8 cellular contexts compared by ENCODE assay signal in the genomic region with DNA sequence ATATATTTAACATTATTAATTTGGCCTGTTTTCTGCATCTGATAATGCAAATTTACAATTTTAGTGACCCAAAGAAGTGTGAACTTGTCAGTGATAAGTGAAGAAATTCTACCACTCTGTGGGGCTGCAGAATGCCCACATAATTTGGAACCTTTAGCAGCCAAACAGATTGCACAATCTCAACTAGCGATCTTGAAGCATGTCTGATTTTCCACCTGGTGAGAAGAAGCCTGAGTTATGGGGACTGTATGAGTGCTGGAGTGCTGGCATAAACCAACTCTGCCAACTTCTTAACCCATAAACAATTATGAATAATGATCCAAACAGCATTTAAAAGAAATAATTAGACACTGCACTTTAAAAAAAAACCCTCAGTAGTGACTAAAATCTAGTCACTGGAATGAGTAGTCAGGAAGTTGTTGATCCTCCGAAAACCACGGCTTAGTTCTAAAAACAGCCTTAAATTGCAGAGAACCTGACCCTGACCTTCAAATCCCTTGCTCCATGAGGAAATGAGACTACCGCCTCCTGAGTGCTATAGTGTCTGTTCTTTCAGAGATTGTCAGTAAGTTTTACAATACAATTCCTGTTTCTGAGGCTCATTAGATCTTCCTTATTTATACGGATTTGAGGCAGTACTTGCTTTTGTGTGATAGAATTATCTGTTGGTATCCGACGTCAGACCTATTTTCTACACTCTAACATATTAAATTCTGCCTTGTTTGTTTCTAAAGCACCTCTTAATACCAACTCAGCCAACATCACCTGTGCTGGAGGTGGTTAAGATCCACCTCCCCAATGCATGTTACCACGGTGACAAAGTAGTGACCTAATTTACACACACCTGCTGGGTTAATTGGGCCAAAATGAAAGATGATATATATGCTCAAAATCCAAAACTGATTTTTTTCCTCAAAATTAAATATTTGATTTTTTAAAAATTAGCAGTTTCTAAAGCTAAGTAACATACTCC.
DNase-seq lines count a peak whose midpoint lies in the region; ATAC-seq and TF ChIP-seq lines count a peak whose summit lies in the region.

No MANE protein-coding gene starts in this region.

- no peaks in the 10 kb centered on the region for H3K27me3 Mint-ChIP-seq in stimulated activated memory B cell treated with anti-CD40 and anti-IgM and Interleukin-4, amounts not matched to agents 10 μg/mL and 1 μg/mL and 100 μg/mL, for 72 hours
- no peaks in the 10 kb centered on the region for H3K27me3 Mint-ChIP-seq in endothelial cell (ENCODE audit: unreplicated experiment)

- H3K4me1 Mint-ChIP-seq in stimulated activated memory B cell treated with anti-CD40 and anti-IgM and Interleukin-4, amounts not matched to agents 10 μg/mL and 1 μg/mL and 100 μg/mL, for 72 hours, result peaks cover 5% of the 10 kb centered on the region
- peaks cover 10% of the 10 kb centered on the region for H3K4me1 Mint-ChIP-seq in endothelial cell (ENCODE audit: unreplicated experiment)

- ATAC-seq in GM18511 (IDR thresholded peaks at IDR 0.05; ENCODE audit: unreplicated experiment) (peak; percentile 90), HG02571 (IDR thresholded peaks at IDR 0.05; ENCODE audit: unreplicated experiment) (peak; percentile 45), aorta (ENCODE audit: low FRiP score) (no peak)
- ATAC-seq in stimulated activated memory B cell treated with anti-CD40 and anti-IgM and Interleukin-4, amounts not matched to agents 10 μg/mL and 1 μg/mL and 100 μg/mL, for 72 hours, result peak; percentile 82

- intact Hi-C loops in aorta (cut with DNase I), result no loop called here

- TF ChIP-seq CTCF in cardiac fibroblast (IDR thresholded peaks at IDR 0.05; ENCODE audit: low read depth, low read length) (no peak), endothelial cell (IDR thresholded peaks at IDR 0.05; ENCODE audit: unreplicated experiment) (no peak)

- DNase-seq in NCI-H128 (lab: John Stamatoyannopoulos, UW; ENCODE audit: unreplicated experiment) (peak; percentile 46), cardiac fibroblast (ENCODE audit: low read depth in 2 of 2) (peak; percentile 38 to 72), aorta (no peak), endothelial cell (ENCODE audit: low spot score) (no peak), HUDEP-2 (lab: John Stamatoyannopoulos, UW; ENCODE audit: unreplicated experiment in 76 of 76) (no peak)

- H3K9me3 ChIP-seq in aorta (ENCODE audit: control insufficient read depth, low read length), result no peaks in the 10 kb centered on the region

- H3K4me1 ChIP-seq in aorta (ENCODE audit: control insufficient read depth in 1 of 2, insufficient read depth in 2 of 2, low read length in 2 of 2), result no peaks in the 10 kb centered on the region

- no peak overlapping the region for H3K27ac Mint-ChIP-seq in stimulated activated memory B cell treated with anti-CD40 and anti-IgM and Interleukin-4, amounts not matched to agents 10 μg/mL and 1 μg/mL and 100 μg/mL, for 72 hours
- H3K27ac Mint-ChIP-seq in endothelial cell (ENCODE audit: unreplicated experiment), result no peak overlapping the region

- no peaks in the 10 kb centered on the region for H3K27me3 ChIP-seq in aorta (ENCODE audit: control insufficient read depth in 1 of 2, insufficient read depth in 2 of 2, low read length in 1 of 2)

- H3K36me3 ChIP-seq in aorta (ENCODE audit: control insufficient read depth in 1 of 2, insufficient read depth in 2 of 2, low read length in 1 of 2), result no peaks in the 10 kb centered on the region

- H3K4me3 ChIP-seq in cardiac fibroblast (replicated peaks in 1 of 2; ENCODE audit: low read depth in 2 of 2, low read length in 2 of 2) (no peak overlapping the region), aorta (ENCODE audit: low read length in 2 of 2) (no peak overlapping the region)

- H3K9me3 Mint-ChIP-seq in stimulated activated memory B cell treated with anti-CD40 and anti-IgM and Interleukin-4, amounts not matched to agents 10 μg/mL and 1 μg/mL and 100 μg/mL, for 72 hours, result no peaks in the 10 kb centered on the region
- H3K9me3 Mint-ChIP-seq in endothelial cell (ENCODE audit: unreplicated experiment), result no peaks in the 10 kb centered on the region

- no peak overlapping the region for H3K27ac ChIP-seq in aorta (ENCODE audit: low read depth in 1 of 2, low read length in 2 of 2)

- H3K36me3 Mint-ChIP-seq in stimulated activated memory B cell treated with anti-CD40 and anti-IgM and Interleukin-4, amounts not matched to agents 10 μg/mL and 1 μg/mL and 100 μg/mL, for 72 hours, result no peaks in the 10 kb centered on the region
- no peaks in the 10 kb centered on the region for H3K36me3 Mint-ChIP-seq in endothelial cell (ENCODE audit: low read depth, unreplicated experiment)

- WGBS in aorta, 2 donors, result 66 to 72% methylated on average over 8 of the region's 8 CpGs

- no peak overlapping the region for H3K4me3 Mint-ChIP-seq in stimulated activated memory B cell treated with anti-CD40 and anti-IgM and Interleukin-4, amounts not matched to agents 10 μg/mL and 1 μg/mL and 100 μg/mL, for 72 hours
- H3K4me3 Mint-ChIP-seq in endothelial cell (ENCODE audit: unreplicated experiment), result no peak overlapping the region

Comparison
In these comparisons a context has a peak if more than half of its experiments do, and no peak if none do; other contexts are left out.
1. DNase-seq: peak in NCI-H128 (single experiment) and cardiac fibroblast (2 of 2); none in aorta (0 of 2), endothelial cell (single experiment) and HUDEP-2 (0 of 76).